In the genomic region with DNA sequence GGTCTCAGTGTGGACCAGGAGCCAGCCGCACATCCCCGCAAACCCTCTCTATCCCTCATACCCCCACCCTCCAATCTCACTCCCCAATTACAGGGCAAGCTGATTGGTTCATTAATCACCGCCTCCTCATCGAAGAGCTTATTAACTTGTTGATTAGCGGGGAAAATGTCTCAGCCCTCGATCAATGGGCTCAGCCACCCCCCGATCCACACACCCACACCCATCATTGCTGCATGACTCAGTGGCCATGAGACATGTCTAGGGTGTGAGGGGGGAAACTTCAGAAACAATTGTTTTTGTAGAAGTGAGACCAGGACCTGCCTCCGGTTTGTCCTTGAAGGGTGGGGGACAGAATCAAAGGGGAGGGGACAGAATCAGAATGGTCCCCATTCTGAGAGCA, we compare ENCODE assay signal across 24 cellular contexts. TPM values are rescaled to one million over a fixed set of nuclear protein-coding genes. Genes with fewer than 3 reads are reported as not detected.
DNase-seq lines count a peak whose midpoint lies in the region; ATAC-seq, FAIRE-seq and TF ChIP-seq lines count a peak whose summit lies in the region.
"Had no signal": no experiment of that assay in that cellular context is flagged by ENCODE, and none has a peak within 500 bp of the region (broad histone marks: within the 10 kb centered on the region; RNA-seq: fewer than 3 reads in every experiment).

No MANE protein-coding gene starts in this region.

- intact Hi-C loops in natural killer cell (cut with micrococcal nuclease): no loop called here

- no peaks in the 10 kb centered on the region for H3K9me3 ChIP-seq in HEK293 (ENCODE audit: control insufficient read depth, insufficient read depth, low read depth, low read length)
- H3K9me3 ChIP-seq: BLaER1, Caco-2, HAP-1 had no signal

- H3K27me3 Mint-ChIP-seq in natural killer cell treated with Interleukin-12 subunit alpha and Interleukin-12 subunit beta and Interleukin-15 and Interleukin-18, amount 100 ng/mL, for 72 hours: peaks cover 27 to 30% of the 10 kb centered on the region in 2 donors
- H3K27me3 Mint-ChIP-seq in natural killer cell (ENCODE audit: low read depth in 2 of 2): peaks cover 27 to 38% of the 10 kb centered on the region in 2 donors

- H3K36me3 Mint-ChIP-seq in natural killer cell treated with Interleukin-12 subunit alpha and Interleukin-12 subunit beta and Interleukin-15 and Interleukin-18, amount 100 ng/mL, for 72 hours: no peaks in the 10 kb centered on the region
- no peaks in the 10 kb centered on the region for H3K36me3 Mint-ChIP-seq in natural killer cell
- H3K36me3 Mint-ChIP-seq: CD8-positive, alpha-beta T cell had no signal

- H3K27ac ChIP-seq in HEK293 (ENCODE audit: extremely low read depth, low read depth, low read length): no peak overlapping the region
- H3K27ac ChIP-seq: 22Rv1, BLaER1, C4-2B had no signal

- CTCF ChIA-PET in HEK293 (lab: Yijun Ruan, JAX): interaction anchor here (0.6 to 6.9 kb wide), 3 partner anchors 12 to 758 kb away, joined by 3 to 56 read pairs (median 3); no protein-coding TSS in a partner anchor

- H3K4me3 Mint-ChIP-seq in natural killer cell treated with Interleukin-12 subunit alpha and Interleukin-12 subunit beta and Interleukin-15 and Interleukin-18, amount 100 ng/mL, for 72 hours: no peak overlapping the region
- no peak overlapping the region for H3K4me3 Mint-ChIP-seq in natural killer cell
- H3K4me3 Mint-ChIP-seq: B cell; CD4-positive, CD25-positive, alpha-beta regulatory T cell; CD8-positive, alpha-beta T cell had no signal

- peaks cover 0 to 2% of the 10 kb centered on the region in 2 donors for H3K4me1 Mint-ChIP-seq in natural killer cell treated with Interleukin-12 subunit alpha and Interleukin-12 subunit beta and Interleukin-15 and Interleukin-18, amount 100 ng/mL, for 72 hours (ENCODE audit: low read depth in 2 of 2)
- peaks cover 5 to 9% of the 10 kb centered on the region in 2 donors for H3K4me1 Mint-ChIP-seq in natural killer cell

- H3K27ac Mint-ChIP-seq in natural killer cell treated with Interleukin-12 subunit alpha and Interleukin-12 subunit beta and Interleukin-15 and Interleukin-18, amount 100 ng/mL, for 72 hours: no peak overlapping the region
- no peak overlapping the region for H3K27ac Mint-ChIP-seq in natural killer cell
- H3K27ac Mint-ChIP-seq: B cell; CD4-positive, CD25-positive, alpha-beta regulatory T cell; CD8-positive, alpha-beta T cell had no signal

- H3K36me3 ChIP-seq in HEK293 (ENCODE audit: control insufficient read depth in 2 of 2, insufficient read depth in 1 of 2, low read length in 2 of 2): no peaks in the 10 kb centered on the region
- H3K36me3 ChIP-seq: BLaER1, HAP-1 had no signal

- TF ChIP-seq CTCF in natural killer cell (IDR thresholded peaks at IDR 0.05) (no peak), HEK293 (tag by site-specific recombination; IDR thresholded peaks at IDR 0.05) (no peak), fibroblast of mammary gland (conservative IDR thresholded peaks at IDR 0.05; ENCODE audit: control insufficient read depth, insufficient read depth, low read depth, low read length) (no peak)

- no peak for FAIRE-seq in GM19239 (lab: Jason Lieb, UNC)
- FAIRE-seq: A204.1, D721Med, G401.6, GM12892, H54 had no signal

- POLR2A ChIA-PET in HEK293 (lab: Yijun Ruan, JAX): interaction anchor here (0.7 kb wide), 1 partner anchor 291 kb away, joined by 4 read pairs; no protein-coding TSS in a partner anchor

- peak; percentile 35 for DNase-seq in natural killer cell treated with Interleukin-12 subunit alpha and Interleukin-12 subunit beta and Interleukin-15 and Interleukin-18, amount 100 ng/mL, for 72 hours (ENCODE audit: low spot score)
- DNase-seq in natural killer cell (no peak), fibroblast of mammary gland (ENCODE audit: low read depth) (peak; percentile 23), GM19239 (ENCODE audit: insufficient read length, low spot score) (no peak), medulla oblongata (ENCODE audit: extremely low spot score) (no peak)
- DNase-seq: Caco-2; CD4-positive, CD25-positive, alpha-beta regulatory T cell; CD8-positive, alpha-beta T cell; DMS 273 treated with DMSO at 0.1 percent for 48 hours; DMS79; GOT3 had no signal

- H3K4me3 ChIP-seq in HEK293 (ENCODE audit: low read depth, low read length) (no peak overlapping the region), fibroblast of mammary gland (ENCODE audit: control insufficient read depth, low read depth, low read length) (no peak overlapping the region)
- H3K4me3 ChIP-seq: BLaER1, HAP-1 had no signal

- no peak for ATAC-seq in natural killer cell treated with Interleukin-12 subunit alpha and Interleukin-12 subunit beta and Interleukin-15 and Interleukin-18, amount 100 ng/mL, for 72 hours
- ATAC-seq in natural killer cell (no peak), GM21737 (IDR thresholded peaks at IDR 0.05; ENCODE audit: unreplicated experiment) (no peak), HG03159 (IDR thresholded peaks at IDR 0.05; ENCODE audit: unreplicated experiment) (no peak)
- ATAC-seq: CD8-positive, alpha-beta T cell had no signal

- no peaks in the 10 kb centered on the region for H3K9me3 Mint-ChIP-seq in natural killer cell treated with Interleukin-12 subunit alpha and Interleukin-12 subunit beta and Interleukin-15 and Interleukin-18, amount 100 ng/mL, for 72 hours
- no peaks in the 10 kb centered on the region for H3K9me3 Mint-ChIP-seq in natural killer cell
- H3K9me3 Mint-ChIP-seq: CD8-positive, alpha-beta T cell had no signal

- peaks cover 7% of the 10 kb centered on the region for H3K4me1 ChIP-seq in HEK293 (ENCODE audit: control insufficient read depth, insufficient read depth, low read length)
- H3K4me1 ChIP-seq: HAP-1 had no signal

TF ChIP-seq in HEK293, 187 proteins besides CTCF, POLR2A, EP300 and RAD21:
- no peak for TF ChIP-seq ZBTB8A (tag by site-specific recombination; IDR thresholded peaks at IDR 0.05)
- TF ChIP-seq, protein P1, sequence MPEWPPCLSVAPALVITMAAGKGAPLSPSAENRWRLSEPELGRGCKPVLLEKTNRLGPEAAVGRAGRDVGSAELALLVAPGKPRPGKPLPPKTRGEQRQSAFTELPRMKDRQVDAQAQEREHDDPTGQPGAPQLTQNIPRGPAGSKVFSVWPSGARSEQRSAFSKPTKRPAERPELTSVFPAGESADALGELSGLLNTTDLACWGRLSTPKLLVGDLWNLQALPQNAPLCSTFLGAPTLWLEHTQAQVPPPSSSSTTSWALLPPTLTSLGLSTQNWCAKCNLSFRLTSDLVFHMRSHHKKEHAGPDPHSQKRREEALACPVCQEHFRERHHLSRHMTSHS (tag by site-specific recombination; IDR thresholded peaks at IDR 0.05): no peak
- no peak for TF ChIP-seq ZNF140 (tag by site-specific recombination; IDR thresholded peaks at IDR 0.05)
- TF ChIP-seq ZFHX2 (tag by site-specific recombination; conservative IDR thresholded peaks at IDR 0.05): peak; percentile 39; the same call in 1 of the 2 replicates
- no peak for TF ChIP-seq KLF7 (tag by site-specific recombination; IDR thresholded peaks at IDR 0.05; ENCODE audit: borderline replicate concordance)
- TF ChIP-seq ZNF266 (tag by site-specific recombination; IDR thresholded peaks at IDR 0.05; ENCODE audit: low read depth): no peak
- TF ChIP-seq EGR2 (tag by site-specific recombination; IDR thresholded peaks at IDR 0.05; ENCODE audit: low read depth): peak; percentile 36; the same call in 1 of the 2 replicates
- TF ChIP-seq ZNF37A (tag by site-specific recombination; IDR thresholded peaks at IDR 0.05): no peak
TF ChIP-seq in HEK293: peak in this region for 2.

RNA-seq across cellular contexts. Expression of gene PYY, which starts 2.5 kb away (rescaled TPM):
- not detected for total RNA-seq in natural killer cell treated with Interleukin-12 subunit alpha and Interleukin-12 subunit beta and Interleukin-15 and Interleukin-18, amount 100 ng/mL, for 72 hours
- total RNA-seq in natural killer cell: not detected
- total RNA-seq: B cell; Caco-2; CD4-positive, CD25-positive, alpha-beta regulatory T cell; CD8-positive, alpha-beta T cell had no signal

RNA-seq across cellular contexts. Expression of gene PPY, which starts 13.9 kb away (rescaled TPM):
- total RNA-seq in natural killer cell treated with Interleukin-12 subunit alpha and Interleukin-12 subunit beta and Interleukin-15 and Interleukin-18, amount 100 ng/mL, for 72 hours: not detected
- not detected for total RNA-seq in natural killer cell
- total RNA-seq: B cell; Caco-2; CD4-positive, CD25-positive, alpha-beta regulatory T cell; CD8-positive, alpha-beta T cell had no signal

RNA-seq across cellular contexts. Expression of gene NAGS, which starts 48.2 kb away (rescaled TPM):
- 1 to 10 TPM in 1 of 2 donors, under 1 TPM in 1; 0.70 to 1.9 TPM for total RNA-seq in natural killer cell treated with Interleukin-12 subunit alpha and Interleukin-12 subunit beta and Interleukin-15 and Interleukin-18, amount 100 ng/mL, for 72 hours
- total RNA-seq in natural killer cell: 1 to 10 TPM in 2 of 3 donors, under 1 TPM in 1; 0.92 to 1.7 (median 1.1) TPM

RNA-seq across cellular contexts. Expression of gene MPP2, which starts 48.9 kb away (rescaled TPM):
- under 1 TPM; 0.47 to 0.64 TPM for total RNA-seq in natural killer cell treated with Interleukin-12 subunit alpha and Interleukin-12 subunit beta and Interleukin-15 and Interleukin-18, amount 100 ng/mL, for 72 hours
- 1 to 10 TPM in 1 of 3 donors, under 1 TPM in 2; 0.75 to 2.0 (median 0.85) TPM for total RNA-seq in natural killer cell
- total RNA-seq: B cell had no signal

RNA-seq across cellular contexts. Expression of gene TMEM101, which starts 58.5 kb away (rescaled TPM):
- total RNA-seq in natural killer cell treated with Interleukin-12 subunit alpha and Interleukin-12 subunit beta and Interleukin-15 and Interleukin-18, amount 100 ng/mL, for 72 hours: 10 to 100 TPM; 32.5 TPM
- 10 to 100 TPM; 11.3 to 13.9 (median 11.5) TPM for total RNA-seq in natural killer cell

Comparison
In these comparisons a context has a peak if more than half of its experiments do, and no peak if none do; other contexts are left out.
1. DNase-seq: peak in natural killer cell treated with Interleukin-12 subunit alpha and Interleukin-12 subunit beta and Interleukin-15 and Interleukin-18, amount 100 ng/mL, for 72 hours (single experiment) and fibroblast of mammary gland (single experiment); none in natural killer cell (single experiment), GM19239 (single experiment) and medulla oblongata (single experiment).